11 cellular contexts compared by ENCODE assay signal in the genomic region with DNA sequence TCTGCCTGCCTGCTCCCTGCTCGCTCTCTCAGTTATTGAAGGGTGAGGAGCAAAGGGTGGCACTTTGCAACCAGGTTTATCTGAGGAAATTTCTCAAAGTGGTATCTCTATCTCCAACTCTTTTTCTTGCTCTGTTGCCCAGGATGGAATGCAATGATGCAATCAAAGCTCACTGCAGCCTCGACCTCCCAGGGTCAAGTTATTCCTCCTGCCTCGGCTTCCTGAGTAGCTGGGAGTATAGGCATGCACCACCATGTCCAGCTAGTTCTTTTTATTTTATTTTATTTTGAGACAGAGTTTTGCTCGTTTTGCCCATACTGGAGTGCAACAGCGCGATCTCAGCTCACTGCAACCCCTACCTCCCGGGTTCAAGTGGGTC. TPM values are rescaled to one million over a fixed set of nuclear protein-coding genes. Genes with fewer than 3 reads are reported as not detected.
A peak's percentile ranks its signal among the peaks of the same experiment; 100 is the strongest.
DNase-seq lines count a peak whose midpoint lies in the region; ATAC-seq, FAIRE-seq and TF ChIP-seq lines count a peak whose summit lies in the region.
"Had no signal": no experiment of that assay in that cellular context is flagged by ENCODE, and none has a peak within 500 bp of the region (broad histone marks: within the 10 kb centered on the region; RNA-seq: fewer than 3 reads in every experiment).

No MANE protein-coding gene starts in this region.

- DNase-seq in RCC 7860 (ENCODE audit: low spot score): peak; percentile 24
- peak; percentile 64 to 80 for DNase-seq in foreskin fibroblast
- no peak for DNase-seq in upper lobe of left lung
- no peak for DNase-seq in stimulated activated CD4-positive, alpha-beta T cell treated with anti-CD3 and anti-CD28 coated beads, Interleukin-2, amount 100 ng/mL, for 24 hours
- no peak for DNase-seq in SIG-M5 treated with dmso at 0.1 percent for 504 hours (lab: John Stamatoyannopoulos, UW; ENCODE audit: unreplicated experiment)
- DNase-seq: activated effector memory CD4-positive, alpha-beta T cell treated with Interleukin-2 at 50 U/mL for 16 hours; effector CD4-positive, alpha-beta T cell; GDM1; left cardiac atrium; NCI-H187 had no signal

- TF ChIP-seq CTCF in foreskin fibroblast (IDR thresholded peaks at IDR 0.05; ENCODE audit: low read depth, low read length): no peak
- TF ChIP-seq CTCF in upper lobe of left lung (IDR thresholded peaks at IDR 0.05): no peak

- H3K27ac ChIP-seq in upper lobe of left lung: peak overlapping the region; percentile 41 to 87 (median 75)
- H3K27ac ChIP-seq: prostate gland had no signal

- no peak overlapping the region for H3K4me3 ChIP-seq in foreskin fibroblast (ENCODE audit: low read depth in 1 of 2, low read length in 2 of 2)
- H3K4me3 ChIP-seq in upper lobe of left lung: peak overlapping the region in 2 of 4 donors; percentile 9 to 18
- H3K4me3 ChIP-seq: prostate gland had no signal

- H3K4me1 ChIP-seq in upper lobe of left lung: peaks cover 21 to 40% (median 32%) of the 10 kb centered on the region in 4 donors
- H3K4me1 ChIP-seq: prostate gland had no signal

- WGBS in upper lobe of left lung, 2 donors: 72 to 75% methylated on average over 7 of the region's 7 CpGs

- H3K9me3 ChIP-seq in upper lobe of left lung: no peaks in the 10 kb centered on the region
- H3K9me3 ChIP-seq: prostate gland had no signal

- H3K36me3 ChIP-seq in upper lobe of left lung: peaks cover 0 to 17% (median 7%) of the 10 kb centered on the region in 4 donors
- H3K36me3 ChIP-seq: prostate gland had no signal

- ATAC-seq in upper lobe of left lung (ENCODE audit: low FRiP score in 2 of 2): no peak

- FAIRE-seq in RCC 7860 (lab: Jason Lieb, UNC): no peak

- no peak for TF ChIP-seq POLR2A in upper lobe of left lung (IDR thresholded peaks at IDR 0.05)

- H3K27me3 ChIP-seq in upper lobe of left lung: no peaks in the 10 kb centered on the region

- TF ChIP-seq EP300 in upper lobe of left lung (IDR thresholded peaks at IDR 0.05): no peak

RNA-seq across cellular contexts. Expression of a gene that starts 4.9 kb away (rescaled TPM):
- total RNA-seq in upper lobe of left lung: 10 to 100 TPM; 16.0 to 28.4 (median 21.5) TPM

RNA-seq across cellular contexts. Expression of a gene that starts 5.6 kb away (rescaled TPM):
- 10 to 100 TPM; 32.4 to 90.1 (median 55.3) TPM for total RNA-seq in upper lobe of left lung

RNA-seq across cellular contexts. Expression of a gene that starts 28.5 kb away (rescaled TPM):
- total RNA-seq in upper lobe of left lung: 10 to 100 TPM; 38.4 to 76.0 (median 55.2) TPM

RNA-seq across cellular contexts. Expression of a gene that starts 28.7 kb away (rescaled TPM):
- total RNA-seq in upper lobe of left lung: 100 to 1,000 TPM in 2 of 6 donors, 10 to 100 TPM in 4; 46.2 to 142 (median 65.4) TPM

RNA-seq across cellular contexts. Expression of a gene that starts 29.9 kb away (rescaled TPM):
- total RNA-seq in upper lobe of left lung: 1 to 10 TPM in 3 of 6 donors, not detected in 3; 1.2 to 5.2 (median 2.1) TPM

Comparison
In these comparisons a context has a peak if more than half of its experiments do, and no peak if none do; other contexts are left out.
1. DNase-seq: peak in RCC 7860 (single experiment) and foreskin fibroblast (2 of 2); none in upper lobe of left lung (0 of 2), stimulated activated CD4-positive, alpha-beta T cell treated with anti-CD3 and anti-CD28 coated beads, Interleukin-2, amount 100 ng/mL, for 24 hours (0 of 2) and SIG-M5 treated with dmso at 0.1 percent for 504 hours (single experiment).